Comparison of ENCODE assay signal across 22 cellular contexts in the genomic region with DNA sequence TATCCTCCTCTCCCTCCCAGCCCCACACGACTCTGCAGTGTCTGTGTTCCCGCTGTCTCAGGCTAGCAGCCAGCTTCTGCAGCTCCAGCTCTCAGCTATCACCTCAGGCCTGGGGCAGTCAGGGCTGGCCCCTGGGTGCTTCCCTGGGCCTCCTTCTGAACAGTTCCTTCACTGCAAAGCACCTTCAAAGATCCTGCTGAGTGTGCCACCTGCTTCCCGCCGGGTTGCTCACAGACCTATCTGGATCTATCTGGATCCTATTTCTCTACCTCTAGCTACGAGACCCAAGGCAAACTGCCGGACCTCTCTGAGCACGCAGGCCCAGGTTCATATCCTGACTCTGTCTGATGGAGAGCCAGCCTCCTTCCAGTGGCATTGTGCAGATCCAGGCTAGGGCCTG. TPM values are rescaled to one million over a fixed set of nuclear protein-coding genes. Genes with fewer than 3 reads are reported as not detected.
A peak's percentile ranks its signal among the peaks of the same experiment; 100 is the strongest.
DNase-seq lines count a peak whose midpoint lies in the region; ATAC-seq and TF ChIP-seq lines count a peak whose summit lies in the region.
"Had no signal": no experiment of that assay in that cellular context is flagged by ENCODE, and none has a peak within 500 bp of the region (broad histone marks: within the 10 kb centered on the region; RNA-seq: fewer than 3 reads in every experiment).

No MANE protein-coding gene starts in this region.

- in situ Hi-C loops in Panc1 (cut with HindIII; ENCODE audit: low pct_unique_long_range_greater_than_20kb, low sequenced_read_pairs) = no loop called here

- POLR2A ChIA-PET in Panc1 (lab: Charles Lee) = no interaction called here

- CTCF ChIA-PET in Panc1 (lab: Charles Lee) = no interaction called here

- no peak overlapping the region for H3K27ac Mint-ChIP-seq in CD14-positive monocyte
- H3K27ac Mint-ChIP-seq: CD4-positive, alpha-beta memory T cell had no signal

- BruUV-seq in Panc1 (replicated peaks; lab: Mats Ljungman, UMichigan) = no TSS peak

- H3K27ac ChIP-seq in Panc1 (ENCODE audit: low read length) = no peak overlapping the region
- H3K27ac ChIP-seq: RWPE1 had no signal

- H3K9me3 ChIP-seq in Panc1 (ENCODE audit: control insufficient read depth, insufficient read depth, low read depth, low read length) = no peaks in the 10 kb centered on the region
- H3K9me3 ChIP-seq: A549 had no signal

- ATAC-seq in Panc1 = peak; percentile 18; the same call in 1 of the 2 replicates

- H3K4me3 Mint-ChIP-seq in CD14-positive monocyte = no peak overlapping the region
- H3K4me3 Mint-ChIP-seq: CD4-positive, alpha-beta memory T cell had no signal

- H3K4me1 Mint-ChIP-seq in CD14-positive monocyte = peaks cover 4% of the 10 kb centered on the region
- H3K4me1 Mint-ChIP-seq: CD4-positive, alpha-beta memory T cell had no signal

- no peaks in the 10 kb centered on the region for H3K9me3 Mint-ChIP-seq in CD14-positive monocyte
- H3K9me3 Mint-ChIP-seq: CD4-positive, alpha-beta memory T cell had no signal

- H3K4me3 ChIP-seq in Panc1 (ENCODE audit: low read depth in 2 of 2, low read length in 2 of 2) = no peak overlapping the region
- H3K4me3 ChIP-seq: A549 had no signal

- no peaks in the 10 kb centered on the region for H3K36me3 Mint-ChIP-seq in CD14-positive monocyte
- H3K36me3 Mint-ChIP-seq: CD4-positive, alpha-beta memory T cell had no signal

- no peak for TF ChIP-seq CTCF in CD14-positive monocyte (IDR thresholded peaks at IDR 0.05)
- TF ChIP-seq CTCF in Panc1 (IDR thresholded peaks at IDR 0.05) = no peak

- H3K36me3 ChIP-seq in Panc1 (ENCODE audit: control insufficient read depth, insufficient read depth, low read length) = no peaks in the 10 kb centered on the region

- no peaks in the 10 kb centered on the region for H3K27me3 ChIP-seq in Panc1 (ENCODE audit: control insufficient read depth, insufficient read depth, low read length)

- H3K4me1 ChIP-seq in Panc1 (ENCODE audit: control insufficient read depth, insufficient read depth, low read length) = peaks cover 8% of the 10 kb centered on the region; the same call in 1 of the 2 replicates

- DNase-seq in CD14-positive monocyte (ENCODE audit: low spot score) (peak; percentile 9), Panc1 (ENCODE audit: low read depth, low spot score) (no peak), islet precursor cell (peak; percentile 58), posterior vena cava (ENCODE audit: low spot score) (peak; percentile 73), SW 1271 (lab: John Stamatoyannopoulos, UW) (no peak), hypothalamus (lab: John Stamatoyannopoulos, UW) (no peak), T-helper 1 cell (no peak)
- DNase-seq: Calu3; CD4-positive, alpha-beta memory T cell; DMS53; EL; KG1; MV-4-11; NCI-H187; NCI-H2107; NCI-H510A; NCI-H774; PC-3 had no signal

- intact Hi-C loops in CD14-positive monocyte (cut with micrococcal nuclease) (no loop called here), Panc1 (cut with micrococcal nuclease; ENCODE audit: unreplicated experiment) (no loop called here), posterior vena cava (cut with DNase I) (no loop called here)

- H3K27me3 Mint-ChIP-seq in CD14-positive monocyte (ENCODE audit: low read depth in 3 of 3) = peaks cover 0 to 9% (median 3%) of the 10 kb centered on the region in 3 donors

RNA-seq across cellular contexts. Expression of a gene that starts 9.4 kb away (rescaled TPM):
- not detected for polyA plus RNA-seq in CD14-positive monocyte
- total RNA-seq in Panc1 (2021; ENCODE audit: unreplicated experiment) (0.33 TPM), posterior vena cava (not detected)
- not detected for polyA plus RNA-seq in Panc1 (2012; ENCODE audit: insufficient read length)
- total RNA-seq: Calu3; CD4-positive, alpha-beta memory T cell; H4; PC-3 had no signal
- polyA plus RNA-seq: BJ; CD4-positive, alpha-beta memory T cell had no signal

Comparison
In these comparisons a context has a peak if more than half of its experiments do, and no peak if none do; other contexts are left out.
1. DNase-seq: peak in CD14-positive monocyte (single experiment), islet precursor cell (single experiment) and posterior vena cava (single experiment); none in Panc1 (single experiment), SW 1271 (0 of 2), hypothalamus (0 of 51) and T-helper 1 cell (0 of 5).